ENCODE assay signal across 11 cellular contexts in genomic region chr3:58526124-58526957, GRCh38. TPM values are rescaled to one million over a fixed set of nuclear protein-coding genes. Genes with fewer than 3 reads are reported as not detected.
DNase-seq lines count a peak whose midpoint lies in the region; ATAC-seq, FAIRE-seq and TF ChIP-seq lines count a peak whose summit lies in the region.
"Had no signal": no experiment of that assay in that cellular context is flagged by ENCODE, and none has a peak within 500 bp of the region (broad histone marks: within the 10 kb centered on the region; RNA-seq: fewer than 3 reads in every experiment).

No MANE protein-coding gene starts in this region.

- H3K4me2 ChIP-seq in GM23248 (ENCODE audit: unreplicated experiment) = no peak overlapping the region
- H3K4me2 ChIP-seq in H1 (ENCODE audit: insufficient read depth in 1 of 2, low read depth in 2 of 2, low read length in 2 of 2) = peak overlapping the region; percentile 4 to 9; a peak in 1 of 4 replicates

- TF ChIP-seq CTCF in H1 (IDR thresholded peaks at IDR 0.05; ENCODE audit: control extremely low read depth in 1 of 3, insufficient read depth in 1 of 3, low read depth in 1 of 3, low read length in 3 of 3) (no peak), neural crest cell (conservative IDR thresholded peaks at IDR 0.05) (no peak)

- H3K23ac ChIP-seq in H1 (ENCODE audit: insufficient read length) = no peak overlapping the region

- H3K79me1 ChIP-seq in H1 (ENCODE audit: low read depth, low read length) = no peaks in the 10 kb centered on the region

- no peak overlapping the region for H3K4me3 Mint-ChIP-seq in neural crest cell

- H4K20me1 ChIP-seq in GM23248 (ENCODE audit: insufficient read depth) (no peaks in the 10 kb centered on the region), H1 (replicated peaks in 1 of 2; ENCODE audit: control insufficient read depth in 1 of 2, insufficient read depth in 2 of 2, low read length in 2 of 2) (no peaks in the 10 kb centered on the region)

- no peak overlapping the region for H3K14ac ChIP-seq in H1 (ENCODE audit: insufficient read length)

- no peak overlapping the region for H3K9ac ChIP-seq in GM23248
- H3K9ac ChIP-seq in H1 (replicated peaks in 1 of 4; ENCODE audit: extremely low read depth in 1 of 4, low read depth in 3 of 4, low read length in 3 of 4) = no peak overlapping the region

- H2AFZ ChIP-seq in GM23248 (no peak overlapping the region), H1 (ENCODE audit: low read length) (0 out of 2 replicates have a peak overlapping the region, but pooled peaks have one; percentile 33)

- peaks cover 11% of the 10 kb centered on the region for H3K4me1 Mint-ChIP-seq in neural crest cell

- H3K23me2 ChIP-seq in H1 (ENCODE audit: low read depth, low read length) = no peaks in the 10 kb centered on the region

- H3K79me2 ChIP-seq in GM23248 (ENCODE audit: insufficient read depth) = no peaks in the 10 kb centered on the region
- H3K79me2 ChIP-seq in H1 (ENCODE audit: control insufficient read depth in 1 of 2, insufficient read depth in 2 of 2, low read length in 2 of 2) = no peaks in the 10 kb centered on the region

- DNase-seq in GM23248 (peak; percentile 97), NOMO-1 treated with dmso at 0.1 percent for 144 hours (lab: John Stamatoyannopoulos, UW; ENCODE audit: unreplicated experiment) (peak; percentile 82), H1 (ENCODE audit: low read depth in 1 of 2, low spot score in 2 of 2) (peak in 1 of 2 experiments; percentile 23), neural crest cell (ENCODE audit: low read depth, low spot score) (no peak), ecto neural progenitor cell (ENCODE audit: low spot score) (no peak)
- DNase-seq: NCI-H146; stimulated activated naive CD4-positive, alpha-beta T cell treated with Interleukin-2 at 50 U/mL for 16 hours had no signal

- no peak for FAIRE-seq in H1 (lab: Jason Lieb, UNC)

- H3K4me1 ChIP-seq in GM23248 (ENCODE audit: insufficient read depth) = peaks cover 3% of the 10 kb centered on the region; the same call in 1 of the 2 replicates
- H3K4me1 ChIP-seq in H1 (replicated peaks in 1 of 4; ENCODE audit: control insufficient read depth in 3 of 4, insufficient read depth in 4 of 4, low read length in 3 of 4) = peaks cover 5 to 13% (median 9%) of the 10 kb centered on the region in 4 experiments; a peak in 6 of 7 replicates

- H3K9me3 Mint-ChIP-seq in neural crest cell = no peaks in the 10 kb centered on the region

- TF ChIP-seq POLR2A in H1 (IDR thresholded peaks at IDR 0.05; ENCODE audit: control extremely low read depth in 1 of 2, low read depth in 2 of 2, low read length in 2 of 2) = no peak

- H3K36me3 ChIP-seq in GM23248 (ENCODE audit: low read depth) (peaks cover 8% of the 10 kb centered on the region; the same call in 1 of the 2 replicates), H1 (ENCODE audit: control insufficient read depth in 2 of 4, insufficient read depth in 4 of 4, low read length in 3 of 4) (no peaks in the 10 kb centered on the region)

- in situ Hi-C loops in GM23248 (cut with MboI) = no loop called here

- no peak overlapping the region for H3K18ac ChIP-seq in H1 (ENCODE audit: extremely low read depth, low read length)

- no peak overlapping the region for H2AK5ac ChIP-seq in H1 (ENCODE audit: low read depth, low read length)

- no peak overlapping the region for H3K4me3 ChIP-seq in GM23248
- H3K4me3 ChIP-seq in H1 (ENCODE audit: extremely low read depth in 1 of 4, insufficient read depth in 2 of 4, low read depth in 3 of 4, low read length in 4 of 4) = no peak overlapping the region

- H3K27ac ChIP-seq in GM23248 = 0 out of 2 replicates have a peak overlapping the region, but pooled peaks have one; percentile 7
- no peak overlapping the region for H3K27ac ChIP-seq in H1 (ENCODE audit: low read depth, low read length)

- H2BK5ac ChIP-seq in H1 (ENCODE audit: low read depth, low read length) = peak overlapping the region; percentile 60; the same call in 1 of the 2 replicates

- H3K27me3 ChIP-seq in GM23248 (replicated peaks; ENCODE audit: insufficient read depth) (no peaks in the 10 kb centered on the region), H1 (replicated peaks in 1 of 4; ENCODE audit: control insufficient read depth in 3 of 4, extremely low read depth in 1 of 4, insufficient read depth in 3 of 4, low read length in 3 of 4) (no peaks in the 10 kb centered on the region; a peak in 1 of 7 replicates)

- H3K36me3 Mint-ChIP-seq in neural crest cell (ENCODE audit: low read depth) = no peaks in the 10 kb centered on the region

- CTCF ChIA-PET in H1 (lab: Charles Lee; ENCODE audit: partially characterized antibody) = interaction anchor here (0.6 to 6.4 kb wide), 14 partner anchors 8 to 587 kb away, joined by 3 to 64 read pairs (median 4); partner anchors contain the start of gene ACOX2

- ATAC-seq in HG03039 (IDR thresholded peaks at IDR 0.05; ENCODE audit: unreplicated experiment) = no peak
- no peak for ATAC-seq in HG02571 (IDR thresholded peaks at IDR 0.05; ENCODE audit: unreplicated experiment)
- ATAC-seq in HG02763 (IDR thresholded peaks at IDR 0.05; ENCODE audit: unreplicated experiment) = no peak

- peak overlapping the region; percentile 31; the same call in 1 of the 2 replicates for H2BK15ac ChIP-seq in H1 (ENCODE audit: low read length)

- no peak overlapping the region for H3K56ac ChIP-seq in H1 (replicated peaks; ENCODE audit: insufficient read length, low read depth, low read length)

- no peaks in the 10 kb centered on the region for H3F3A ChIP-seq in GM23248 (ENCODE audit: insufficient read depth)

- H2BK120ac ChIP-seq in H1 (replicated peaks; ENCODE audit: low read depth, low read length) = no peak overlapping the region

- no peak for TF ChIP-seq RAD21 in H1 (IDR thresholded peaks at IDR 0.05 in 1 of 2, conservative IDR thresholded peaks at IDR 0.05 in 1 of 2; ENCODE audit: low read depth in 2 of 2, low read length in 2 of 2)

- 64 to 70% methylated on average over 11 to 12 of the region's 12 CpGs for WGBS in GM23248 (ENCODE audit: low coverage in 1 of 2, low lambda C conversion rate in 2 of 2, missing lambda C conversion rate in 2 of 2), 2 experiments
- 84% methylated on average over 12 of the region's 12 CpGs; no CpG with 5 or more reads in 1 of the 2 experiments for WGBS in H1 (ENCODE audit: extremely low coverage in 1 of 2, insufficient coverage in 1 of 2, insufficient read length in 1 of 2, insufficient replicate concordance in 2 of 2, low coverage in 1 of 2, low lambda C conversion rate in 2 of 2, missing lambda C conversion rate in 1 of 2), 2 experiments

- no peak overlapping the region for H4K5ac ChIP-seq in H1 (ENCODE audit: insufficient read length, low read depth, low read length)

- peak overlapping the region; percentile 41; the same call in 1 of the 2 replicates for H2BK12ac ChIP-seq in H1 (ENCODE audit: low read depth, low read length)

- H3K9me2 ChIP-seq in GM23248 (ENCODE audit: insufficient read depth) = no peaks in the 10 kb centered on the region

- H2BK20ac ChIP-seq in H1 (ENCODE audit: low read length) = 0 out of 2 replicates have a peak overlapping the region, but pooled peaks have one; percentile 43

- no peaks in the 10 kb centered on the region for H3K9me3 ChIP-seq in GM23248 (ENCODE audit: low read depth)
- no peaks in the 10 kb centered on the region for H3K9me3 ChIP-seq in H1 (ENCODE audit: insufficient read depth in 2 of 2, low read depth in 1 of 2, low read length in 1 of 2)

- H3K27ac Mint-ChIP-seq in neural crest cell (ENCODE audit: unreplicated experiment) = peak overlapping the region; percentile 32

- TF ChIP-seq EP300 in H1 (IDR thresholded peaks at IDR 0.05; ENCODE audit: borderline replicate concordance in 1 of 2, low read depth in 2 of 2, low read length in 2 of 2) = peak in 1 of 2 experiments; percentile 13; a peak in 1 of 3 replicates

- H4K8ac ChIP-seq in H1 (ENCODE audit: extremely low read depth, insufficient read depth, low read length) = 0 out of 2 replicates have a peak overlapping the region, but pooled peaks have one; percentile 5

- H4K91ac ChIP-seq in H1 (replicated peaks; ENCODE audit: insufficient read length, low read length) = peak overlapping the region; percentile 45

- no peaks in the 10 kb centered on the region for H3K27me3 Mint-ChIP-seq in neural crest cell (ENCODE audit: low read depth)

- no peak overlapping the region for H3K4ac ChIP-seq in H1 (replicated peaks; ENCODE audit: insufficient read length, low read depth, low read length)

- POLR2A ChIA-PET in H1 (lab: Charles Lee; ENCODE audit: partially characterized antibody) = interaction anchor here (1.0 to 1.2 kb wide), 2 partner anchors 31 to 92 kb away, joined by 3 read pairs; no protein-coding TSS in a partner anchor

RNA-seq across cellular contexts. Expression of gene ACOX2, which starts 10.6 kb away (rescaled TPM):
- total RNA-seq in GM23248 (2014; rRNA removed; shearing (Covaris generic)) = 7.5 and 9.7 TPM in 2 replicates
- polyA plus RNA-seq in GM23248 (2016; fragmentation: Nextera tagmentation; extraction: Ambion mirVana) = 19.9 and 23.6 TPM in 2 replicates
- total RNA-seq in H1 (2021; fragmentation: NEBNext Ultra II Directional; extraction: Animal tissue kit (Norgen Biotek cat#: 25700)) = 3.1 and 3.2 TPM in 2 replicates
- polyA plus RNA-seq in H1 (2011; rRNA removed) = 7.3 and 9.2 TPM in 2 replicates
- 4.7 TPM for polyA plus RNA-seq in H1 (2011; cell fraction: cytosol; rRNA removed)
- polyA plus RNA-seq in H1 (2011; cell fraction: nucleus; rRNA removed) = 5.0 TPM
- polyA plus RNA-seq in H1 (2012, experiment 1 of 2) = 2.3 to 4.8 TPM (median 4.1 TPM) in 4 replicates
- polyA plus RNA-seq in H1 (2012, experiment 2 of 2) = 4.8 TPM
- polyA plus RNA-seq in H1 (2013, experiment 1 of 2) = 3.9 TPM
- 3.5 TPM for polyA plus RNA-seq in H1 (2013, experiment 2 of 2)
- polyA minus RNA-seq in H1 (2011; rRNA and poly(A)+ RNA removed) = 7.2 and 8.5 TPM in 2 replicates
- polyA minus RNA-seq in H1 (2011; cell fraction: cytosol; rRNA and poly(A)+ RNA removed) = 1.5 TPM
- 2.5 TPM for polyA minus RNA-seq in H1 (2011; cell fraction: nucleus; rRNA and poly(A)+ RNA removed)
- 0.98 and 1.0 TPM in 2 replicates for total RNA-seq in neural crest cell

RNA-seq across cellular contexts. Expression of gene KCTD6, which starts 34.4 kb away (rescaled TPM):
- 12.3 and 13.7 TPM in 2 replicates for total RNA-seq in GM23248 (2014; rRNA removed; shearing (Covaris generic))
- polyA plus RNA-seq in GM23248 (2016; fragmentation: Nextera tagmentation; extraction: Ambion mirVana) = 12.8 and 15.7 TPM in 2 replicates
- total RNA-seq in H1 (2021; fragmentation: NEBNext Ultra II Directional; extraction: Animal tissue kit (Norgen Biotek cat#: 25700)) = 21.4 and 22.2 TPM in 2 replicates
- polyA plus RNA-seq in H1 (2011; rRNA removed) = 11.0 and 17.4 TPM in 2 replicates
- 15.1 TPM for polyA plus RNA-seq in H1 (2011; cell fraction: cytosol; rRNA removed)
- 8.3 TPM for polyA plus RNA-seq in H1 (2011; cell fraction: nucleus; rRNA removed)
- polyA plus RNA-seq in H1 (2012, experiment 1 of 2) = 9.0 to 12.7 TPM (median 9.3 TPM) in 4 replicates
- 2.6 TPM for polyA plus RNA-seq in H1 (2012, experiment 2 of 2)
- polyA plus RNA-seq in H1 (2013, experiment 1 of 2) = 16.2 TPM
- 16.9 TPM for polyA plus RNA-seq in H1 (2013, experiment 2 of 2)
- polyA minus RNA-seq in H1 (2011; rRNA and poly(A)+ RNA removed) = 14.5 and 16.0 TPM in 2 replicates
- 10.8 TPM for polyA minus RNA-seq in H1 (2011; cell fraction: cytosol; rRNA and poly(A)+ RNA removed)
- 24.4 TPM for polyA minus RNA-seq in H1 (2011; cell fraction: nucleus; rRNA and poly(A)+ RNA removed)
- 13.5 and 18.2 TPM in 2 replicates for total RNA-seq in neural crest cell

RNA-seq across cellular contexts. Expression of gene FAM107A, which starts 50.9 kb away (rescaled TPM):
- total RNA-seq in GM23248 (2014; rRNA removed; shearing (Covaris generic)) = 0.22 TPM in 1 of 2 replicates, not detected in the other
- 0.09 and 0.13 TPM in 2 replicates for polyA plus RNA-seq in GM23248 (2016; fragmentation: Nextera tagmentation; extraction: Ambion mirVana)
- 0.57 and 0.65 TPM in 2 replicates for total RNA-seq in H1 (2021; fragmentation: NEBNext Ultra II Directional; extraction: Animal tissue kit (Norgen Biotek cat#: 25700))
- polyA plus RNA-seq in H1 (2011; rRNA removed) = 0.51 and 1.1 TPM in 2 replicates
- polyA plus RNA-seq in H1 (2011; cell fraction: cytosol; rRNA removed) = 0.83 TPM
- 0.61 TPM for polyA plus RNA-seq in H1 (2011; cell fraction: nucleus; rRNA removed)
- 0.16 to 0.23 TPM (median 0.22 TPM) in 4 replicates for polyA plus RNA-seq in H1 (2012, experiment 1 of 2)
- 0.33 TPM for polyA plus RNA-seq in H1 (2012, experiment 2 of 2)
- 0.53 TPM for polyA plus RNA-seq in H1 (2013, experiment 1 of 2)
- 0.50 TPM for polyA plus RNA-seq in H1 (2013, experiment 2 of 2)
- 0.05 and 0.60 TPM in 2 replicates for polyA minus RNA-seq in H1 (2011; rRNA and poly(A)+ RNA removed)
- 1.0 TPM for polyA minus RNA-seq in H1 (2011; cell fraction: cytosol; rRNA and poly(A)+ RNA removed)
- 0.40 TPM for polyA minus RNA-seq in H1 (2011; cell fraction: nucleus; rRNA and poly(A)+ RNA removed)
- total RNA-seq in neural crest cell = 1.6 and 2.3 TPM in 2 replicates
- total RNA-seq: mononuclear cell had no signal

Comparison
In these comparisons a context has a peak if more than half of its experiments do, and no peak if none do; other contexts are left out.
1. DNase-seq: peak in GM23248 (single experiment) and NOMO-1 treated with dmso at 0.1 percent for 144 hours (single experiment); none in neural crest cell (single experiment) and ecto neural progenitor cell (single experiment).